ENCODE assay signal across 9 cellular contexts in genomic region chr7:80942261-80943041, GRCh38. TPM values are rescaled to one million over a fixed set of nuclear protein-coding genes. Genes with fewer than 3 reads are reported as not detected.
DNase-seq lines count a peak whose midpoint lies in the region; ATAC-seq and TF ChIP-seq lines count a peak whose summit lies in the region.
"Had no signal": no experiment of that assay in that cellular context is flagged by ENCODE, and none has a peak within 500 bp of the region (broad histone marks: within the 10 kb centered on the region; RNA-seq: fewer than 3 reads in every experiment).

No MANE protein-coding gene starts in this region.

- H3K4me3 Mint-ChIP-seq in endodermal cell = no peak overlapping the region

- H3K36me3 Mint-ChIP-seq in endodermal cell (ENCODE audit: low read depth) = no peaks in the 10 kb centered on the region

- H3K79me1 ChIP-seq in mesendoderm (ENCODE audit: low read length) = no peaks in the 10 kb centered on the region

- H3K4me3 ChIP-seq in LNCaP clone FGC (ENCODE audit: low read depth, low read length) (no peak overlapping the region), endodermal cell (ENCODE audit: low read length) (no peak overlapping the region), mesendoderm (ENCODE audit: low read length) (no peak overlapping the region), WERI-Rb-1 (ENCODE audit: low read depth, low read length) (no peak overlapping the region)

- no peak overlapping the region for H3K23ac ChIP-seq in mesendoderm (ENCODE audit: low read length)

- H3K27ac ChIP-seq in endodermal cell (ENCODE audit: low read depth, low read length) (peak overlapping the region; percentile 50), mesendoderm (ENCODE audit: low read depth, low read length) (no peak overlapping the region), WERI-Rb-1 (no peak overlapping the region)

- TF ChIP-seq CTCF in LNCaP clone FGC (IDR thresholded peaks at IDR 0.05; ENCODE audit: control insufficient read depth, extremely low read depth, insufficient read depth) (no peak), endodermal cell (conservative IDR thresholded peaks at IDR 0.05) (no peak), WERI-Rb-1 (IDR thresholded peaks at IDR 0.05; ENCODE audit: low read depth, low read length) (no peak)

- no peaks in the 10 kb centered on the region for H3K27me3 Mint-ChIP-seq in endodermal cell (ENCODE audit: insufficient read depth)

- H3K27me3 ChIP-seq in endodermal cell (ENCODE audit: control insufficient read depth, insufficient read depth, low read length, poor library complexity, severe bottlenecking) (no peaks in the 10 kb centered on the region), mesendoderm (ENCODE audit: insufficient read depth, low read length, poor library complexity) (no peaks in the 10 kb centered on the region), WERI-Rb-1 (ENCODE audit: insufficient read depth, low read depth, severe bottlenecking) (no peaks in the 10 kb centered on the region)

- no peaks in the 10 kb centered on the region for H3K36me3 ChIP-seq in endodermal cell (ENCODE audit: control insufficient read depth, insufficient read depth, low read length)
- no peaks in the 10 kb centered on the region for H3K36me3 ChIP-seq in mesendoderm (ENCODE audit: control insufficient read depth, insufficient read depth, low read length)
- H3K36me3 ChIP-seq in WERI-Rb-1 = no peaks in the 10 kb centered on the region

- no peak overlapping the region for H4K5ac ChIP-seq in mesendoderm (ENCODE audit: low read length)

- H3K79me2 ChIP-seq in mesendoderm (ENCODE audit: control insufficient read depth, insufficient read depth, low read length) = no peaks in the 10 kb centered on the region

- H3K4me2 ChIP-seq in mesendoderm (ENCODE audit: low read length) = no peak overlapping the region

- H3K4me1 ChIP-seq in endodermal cell (ENCODE audit: control insufficient read depth, insufficient read depth, low read length) (no peaks in the 10 kb centered on the region), mesendoderm (ENCODE audit: control insufficient read depth, low read depth, low read length) (no peaks in the 10 kb centered on the region)

- H3K9me3 ChIP-seq in endodermal cell (ENCODE audit: control insufficient read depth, low read length) (no peaks in the 10 kb centered on the region), WERI-Rb-1 (ENCODE audit: severe bottlenecking) (no peaks in the 10 kb centered on the region)

- no peak overlapping the region for H2BK5ac ChIP-seq in mesendoderm (ENCODE audit: low read length)

- in situ Hi-C loops in ACHN (cut with HindIII; ENCODE audit: low pct_ligation_motif_present, low pct_unique_long_range_greater_than_20kb, low sequenced_read_pairs) = no loop called here

- H3K27ac Mint-ChIP-seq in endodermal cell = no peak overlapping the region

- H3K9me3 Mint-ChIP-seq in endodermal cell = no peaks in the 10 kb centered on the region

- H3K9ac ChIP-seq in endodermal cell (ENCODE audit: extremely low read depth, low read length, poor library complexity, severe bottlenecking) (no peak overlapping the region), mesendoderm (ENCODE audit: low read length) (no peak overlapping the region)

- H2AK5ac ChIP-seq in mesendoderm (ENCODE audit: low read length) = no peak overlapping the region

- no peak overlapping the region for H3K56ac ChIP-seq in mesendoderm (ENCODE audit: low read length)

- 50 to 77% methylated on average over 2 of the region's 2 CpGs for WGBS in endodermal cell (ENCODE audit: insufficient coverage in 1 of 2, insufficient read length in 1 of 2), 2 experiments
- no CpG with 5 or more reads among the region's 2 CpGs for WGBS in mesendoderm (ENCODE audit: extremely low coverage, insufficient coverage, low lambda C conversion rate)

- no peak overlapping the region for H4K8ac ChIP-seq in mesendoderm (ENCODE audit: low read depth, low read length)

- DNase-seq in ACHN (peak; percentile 100), LNCaP clone FGC (ENCODE audit: low read depth) (peak; percentile 42), endodermal cell (peak; percentile 63), mesendoderm (peak; percentile 89), WERI-Rb-1 (no peak), NCI-H146 treated with DMSO at 0.1 percent for 48 hours (lab: John Stamatoyannopoulos, UW; ENCODE audit: unreplicated experiment) (no peak), NCI-H345 (lab: John Stamatoyannopoulos, UW) (no peak)
- DNase-seq: NCI-H1694 treated with DMSO at 0.1 percent for 48 hours had no signal

- H2BK15ac ChIP-seq in mesendoderm (replicated peaks; ENCODE audit: low read depth) = no peak overlapping the region

- H3K18ac ChIP-seq in mesendoderm (ENCODE audit: low read length) = no peak overlapping the region

- H3K4ac ChIP-seq in mesendoderm (ENCODE audit: low read depth, low read length) = no peak overlapping the region

- H3K4me1 Mint-ChIP-seq in endodermal cell = peaks cover 1% of the 10 kb centered on the region

- no peak overlapping the region for H2BK120ac ChIP-seq in mesendoderm (ENCODE audit: low read depth, low read length)

- ATAC-seq in GM18517 (IDR thresholded peaks at IDR 0.05; ENCODE audit: unreplicated experiment) = no peak

RNA-seq across cellular contexts. Expression of gene SEMA3C, which starts 23.6 kb away (rescaled TPM):
- under 1 TPM; 0.09 to 0.15 TPM for total RNA-seq in endodermal cell
- polyA plus RNA-seq in endodermal cell (2013, experiment 1 of 2) = 61.5 TPM
- 61.9 TPM for polyA plus RNA-seq in endodermal cell (2013, experiment 2 of 2)
- polyA plus RNA-seq in mesendoderm (2013, experiment 1 of 2) = 1.8 TPM
- 1.5 TPM for polyA plus RNA-seq in mesendoderm (2013, experiment 2 of 2)

Comparison
In these comparisons a context has a peak if more than half of its experiments do, and no peak if none do; other contexts are left out.
1. DNase-seq: peak in ACHN (single experiment), LNCaP clone FGC (single experiment), endodermal cell (single experiment) and mesendoderm (single experiment); none in WERI-Rb-1 (single experiment), NCI-H146 treated with DMSO at 0.1 percent for 48 hours (single experiment) and NCI-H345 (single experiment).